ENCODE assay signal across 1 cellular context in genomic region chr5:7261900-7262299, GRCh38.
TF ChIP-seq lines count a peak whose summit lies in the region.

No MANE protein-coding gene starts in this region.

TF ChIP-seq in WTC11, 78 proteins besides CTCF, POLR2A, EP300 and RAD21 (continued from another document):
- TF ChIP-seq IRF2 (CRISPR knock-in tag; IDR thresholded peaks at IDR 0.05; ENCODE audit: borderline replicate concordance, low read depth) (no peak), RELA (CRISPR knock-in tag; IDR thresholded peaks at IDR 0.05; ENCODE audit: borderline replicate concordance) (no peak), AR (CRISPR knock-in tag; IDR thresholded peaks at IDR 0.05) (no peak), GTF2I (CRISPR knock-in tag; conservative IDR thresholded peaks at IDR 0.05) (no peak), HMGXB4 (CRISPR knock-in tag; IDR thresholded peaks at IDR 0.05) (no peak), ERG (CRISPR knock-in tag; IDR thresholded peaks at IDR 0.05) (no peak)
TF ChIP-seq in WTC11: peak in this region for 0.
